ENCODE assay signal across 19 cellular contexts in genomic region chr21:45997495-45998275, GRCh38. TPM values are rescaled to one million over a fixed set of nuclear protein-coding genes. Genes with fewer than 3 reads are reported as not detected.
DNase-seq lines count a peak whose midpoint lies in the region; ATAC-seq and TF ChIP-seq lines count a peak whose summit lies in the region.
"Had no signal": no experiment of that assay in that cellular context is flagged by ENCODE, and none has a peak within 500 bp of the region (broad histone marks: within the 10 kb centered on the region; RNA-seq: fewer than 3 reads in every experiment).

No MANE protein-coding gene starts in this region.

- peaks cover 6% of the 10 kb centered on the region for H3K36me3 Mint-ChIP-seq in nephron progenitor cell (ENCODE audit: low read depth)
- H3K36me3 Mint-ChIP-seq: activated naive CD8-positive, alpha-beta T cell had no signal

- no peaks in the 10 kb centered on the region for H3K9me3 ChIP-seq in right atrium auricular region
- H3K9me3 ChIP-seq in gastroesophageal sphincter, result no peaks in the 10 kb centered on the region
- no peaks in the 10 kb centered on the region for H3K9me3 ChIP-seq in uterus
- H3K9me3 ChIP-seq: gastrocnemius medialis had no signal

- no peak overlapping the region for H3K27ac Mint-ChIP-seq in nephron progenitor cell
- H3K27ac Mint-ChIP-seq: activated naive CD8-positive, alpha-beta T cell had no signal

- TF ChIP-seq CTCF in right atrium auricular region (IDR thresholded peaks at IDR 0.05) (no peak), gastroesophageal sphincter (IDR thresholded peaks at IDR 0.05) (no peak), nephron progenitor cell (IDR thresholded peaks at IDR 0.05) (no peak), uterus (IDR thresholded peaks at IDR 0.05) (no peak), brain microvascular endothelial cell (IDR thresholded peaks at IDR 0.05; ENCODE audit: low read depth, low read length, missing control alignments) (no peak)

- WGBS in gastroesophageal sphincter (ENCODE audit: low coverage in 1 of 2), 2 donors, result no CpG with 5 or more reads among the region's 38 CpGs

- no peaks in the 10 kb centered on the region for H3K4me1 ChIP-seq in right atrium auricular region
- peaks cover 0 to 92% (median 26%) of the 10 kb centered on the region in 3 donors for H3K4me1 ChIP-seq in gastroesophageal sphincter
- no peaks in the 10 kb centered on the region for H3K4me1 ChIP-seq in uterus
- H3K4me1 ChIP-seq: gastrocnemius medialis had no signal

- DNase-seq in Right ventricle myocardium inferior (ENCODE audit: missing footprints) (peak; percentile 31), right atrium auricular region (ENCODE audit: low spot score) (no peak), nephron progenitor cell (peak; percentile 0), uterus (peak; percentile 23), brain microvascular endothelial cell (no peak), NCI-H2107 (lab: John Stamatoyannopoulos, UW) (no peak), NCI-H2081 treated with DMSO at 0.1 percent for 48 hours (lab: John Stamatoyannopoulos, UW) (no peak)
- DNase-seq: EL, NCI-H2029 treated with DMSO at 0.1 percent for 48 hours, NCI-H526, occipital lobe, T-helper 9 cell had no signal

- H3K27me3 ChIP-seq in right atrium auricular region (no peaks in the 10 kb centered on the region), gastroesophageal sphincter (no peaks in the 10 kb centered on the region), uterus (no peaks in the 10 kb centered on the region), brain microvascular endothelial cell (replicated peaks) (no peaks in the 10 kb centered on the region)
- H3K27me3 ChIP-seq: gastrocnemius medialis had no signal

- H3K27me3 Mint-ChIP-seq in nephron progenitor cell (ENCODE audit: low read depth, poor library complexity), result no peaks in the 10 kb centered on the region
- H3K27me3 Mint-ChIP-seq: activated naive CD8-positive, alpha-beta T cell; central memory CD8-positive, alpha-beta T cell; stimulated activated naive CD8-positive, alpha-beta T cell treated with anti-CD3 and anti-CD28 coated beads, Interleukin-15, amount 100 ng/mL, for 72 hours had no signal

- ATAC-seq in Right ventricle myocardium inferior (no peak), gastroesophageal sphincter (no peak)
- ATAC-seq: activated CD4-positive, CD25-positive, alpha-beta regulatory T cell treated with anti-CD3 and anti-CD28 coated beads, Interleukin-2, amount 50 U/mL, for 24 hours; gastrocnemius medialis; stimulated activated naive CD8-positive, alpha-beta T cell treated with anti-CD3 and anti-CD28 coated beads, Interleukin-15, amount 100 ng/mL, for 72 hours had no signal

- intact Hi-C loops in Right ventricle myocardium inferior (cut with DNase I), result no loop called here
- intact Hi-C loops in uterus (cut with DNase I; ENCODE audit: low total_unique reads), result no loop called here

- peaks cover 7% of the 10 kb centered on the region for H3K4me1 Mint-ChIP-seq in nephron progenitor cell
- H3K4me1 Mint-ChIP-seq: central memory CD8-positive, alpha-beta T cell had no signal

- H3K4me3 Mint-ChIP-seq in nephron progenitor cell, result no peak overlapping the region
- H3K4me3 Mint-ChIP-seq: activated naive CD8-positive, alpha-beta T cell; central memory CD8-positive, alpha-beta T cell; stimulated activated naive CD8-positive, alpha-beta T cell treated with anti-CD3 and anti-CD28 coated beads, Interleukin-15, amount 100 ng/mL, for 72 hours had no signal

- in situ Hi-C loops in brain microvascular endothelial cell (cut with HindIII; ENCODE audit: low pct_ligation_motif_present, low sequenced_read_pairs), result no loop called here

- no peak overlapping the region for H3K4me3 ChIP-seq in right atrium auricular region
- no peak overlapping the region for H3K4me3 ChIP-seq in gastroesophageal sphincter
- no peak overlapping the region for H3K4me3 ChIP-seq in uterus
- no peak overlapping the region for H3K4me3 ChIP-seq in brain microvascular endothelial cell (ENCODE audit: low read depth, low read length)
- H3K4me3 ChIP-seq: gastrocnemius medialis had no signal

- H3K27ac ChIP-seq in right atrium auricular region (no peak overlapping the region), gastroesophageal sphincter (peak overlapping the region in 3 of 4 donors; percentile 79 to 81 (median 80)), uterus (peak overlapping the region; percentile 44 to 78), brain microvascular endothelial cell (no peak overlapping the region)

- TF ChIP-seq POLR2A in gastroesophageal sphincter (IDR thresholded peaks at IDR 0.05) (no peak), uterus (IDR thresholded peaks at IDR 0.05) (no peak)

- H3K9me3 Mint-ChIP-seq in nephron progenitor cell, result no peaks in the 10 kb centered on the region
- H3K9me3 Mint-ChIP-seq: central memory CD8-positive, alpha-beta T cell; stimulated activated naive CD8-positive, alpha-beta T cell treated with anti-CD3 and anti-CD28 coated beads, Interleukin-15, amount 100 ng/mL, for 72 hours had no signal

- TF ChIP-seq EP300 in gastroesophageal sphincter (IDR thresholded peaks at IDR 0.05), result no peak

- H3K36me3 ChIP-seq in right atrium auricular region (peaks cover 81% of the 10 kb centered on the region), gastroesophageal sphincter (peaks cover 0 to 95% of the 10 kb centered on the region in 2 donors), uterus (no peaks in the 10 kb centered on the region), brain microvascular endothelial cell (replicated peaks) (peaks cover 94% of the 10 kb centered on the region)

RNA-seq across cellular contexts. Expression of gene COL6A1, which starts 16.1 kb away (rescaled TPM):
- total RNA-seq in Right ventricle myocardium inferior (228 TPM), right atrium auricular region (100 to 1,000 TPM; 201 to 278 TPM), gastroesophageal sphincter (1,000 to 10,000 TPM in 2 of 4 donors, 100 to 1,000 TPM in 2; 477 to 1,231 (median 878) TPM), uterus (1,000 to 10,000 TPM in 1 of 4 donors, 100 to 1,000 TPM in 3; 621 to 1,160 (median 804) TPM)
- total RNA-seq: OCI-LY7 had no signal

Comparison
In these comparisons a context has a peak if more than half of its experiments do, and no peak if none do; other contexts are left out.
1. DNase-seq: peak in Right ventricle myocardium inferior (single experiment), nephron progenitor cell (single experiment) and uterus (2 of 2); none in right atrium auricular region (single experiment), brain microvascular endothelial cell (single experiment), NCI-H2107 (single experiment) and NCI-H2081 treated with DMSO at 0.1 percent for 48 hours (single experiment).
2. H3K27ac ChIP-seq: peak in gastroesophageal sphincter (3 of 4) and uterus (2 of 2); none in right atrium auricular region (0 of 2) and brain microvascular endothelial cell (single experiment).